24 cellular contexts compared by ENCODE assay signal in the genomic region with DNA sequence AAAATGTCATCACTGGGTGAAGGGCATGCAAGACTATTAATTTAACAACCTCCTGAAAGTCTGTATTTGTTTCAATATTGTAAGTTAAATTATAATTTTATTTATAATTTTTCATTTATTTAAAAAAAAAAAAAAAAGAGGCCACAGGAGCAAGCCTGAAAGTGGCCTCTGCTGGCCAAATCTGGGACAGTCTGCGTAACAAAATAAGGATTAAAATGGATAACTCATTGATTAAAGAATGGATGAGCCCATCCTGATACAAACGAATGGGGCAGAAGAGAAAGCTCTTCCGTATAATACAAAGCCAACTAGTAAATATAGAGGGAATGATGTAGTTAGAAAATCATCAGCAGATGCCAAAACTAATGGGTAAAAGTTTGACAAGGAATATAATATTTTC. TPM values are rescaled to one million over a fixed set of nuclear protein-coding genes. Genes with fewer than 3 reads are reported as not detected.
DNase-seq lines count a peak whose midpoint lies in the region; ATAC-seq and TF ChIP-seq lines count a peak whose summit lies in the region.
"Had no signal": no experiment of that assay in that cellular context is flagged by ENCODE, and none has a peak within 500 bp of the region (broad histone marks: within the 10 kb centered on the region; RNA-seq: fewer than 3 reads in every experiment).

No MANE protein-coding gene starts in this region.

- H3K27ac ChIP-seq in GM23248 = no peak overlapping the region
- H3K27ac ChIP-seq: RWPE1 had no signal

- no peaks in the 10 kb centered on the region for H3K4me1 ChIP-seq in GM23248 (ENCODE audit: insufficient read depth)
- H3K4me1 ChIP-seq: Caco-2 had no signal

- H3K36me3 ChIP-seq in GM23248 (ENCODE audit: low read depth) = peaks cover 47% of the 10 kb centered on the region

- no peaks in the 10 kb centered on the region for H3K79me2 ChIP-seq in GM23248 (ENCODE audit: insufficient read depth)

- H3F3A ChIP-seq in GM23248 (ENCODE audit: insufficient read depth) = no peaks in the 10 kb centered on the region

- no peak for ATAC-seq in HG03097 (IDR thresholded peaks at IDR 0.05; ENCODE audit: low FRiP score, unreplicated experiment)
- ATAC-seq: HCT116, Panc1 had no signal

- H3K4me2 ChIP-seq in GM23248 (ENCODE audit: unreplicated experiment) = no peak overlapping the region

- H3K4me3 Mint-ChIP-seq in chondrocyte (ENCODE audit: unreplicated experiment) (no peak overlapping the region), progenitor cell of endocrine pancreas (ENCODE audit: low read depth) (no peak overlapping the region)
- H3K4me3 Mint-ChIP-seq: CD4-positive, alpha-beta memory T cell had no signal

- no peak overlapping the region for H3K27ac Mint-ChIP-seq in chondrocyte (ENCODE audit: unreplicated experiment)
- peak overlapping the region; percentile 64 for H3K27ac Mint-ChIP-seq in progenitor cell of endocrine pancreas
- H3K27ac Mint-ChIP-seq: CD4-positive, alpha-beta memory T cell had no signal

- 93% methylated on average over 3 of the region's 3 CpGs for WGBS in GM23248 (ENCODE audit: low coverage in 1 of 2, low lambda C conversion rate in 2 of 2, missing lambda C conversion rate in 2 of 2), 2 experiments

- H3K4me1 Mint-ChIP-seq in chondrocyte (ENCODE audit: low read depth) (no peaks in the 10 kb centered on the region), progenitor cell of endocrine pancreas (ENCODE audit: low read depth) (no peaks in the 10 kb centered on the region)
- H3K4me1 Mint-ChIP-seq: CD4-positive, alpha-beta memory T cell had no signal

- no peak overlapping the region for H3K9ac ChIP-seq in GM23248

- in situ Hi-C loops in GM23248 (cut with MboI) = no loop called here

- no peaks in the 10 kb centered on the region for H3K27me3 ChIP-seq in GM23248 (replicated peaks; ENCODE audit: insufficient read depth)

- no peak overlapping the region for H2AFZ ChIP-seq in GM23248

- H3K9me3 ChIP-seq in GM23248 (ENCODE audit: low read depth) = no peaks in the 10 kb centered on the region

- H4K20me1 ChIP-seq in GM23248 (ENCODE audit: insufficient read depth) = no peaks in the 10 kb centered on the region

- no peaks in the 10 kb centered on the region for H3K9me2 ChIP-seq in GM23248 (ENCODE audit: insufficient read depth)

- H3K4me3 ChIP-seq in GM23248 = no peak overlapping the region
- H3K4me3 ChIP-seq in fibroblast of pulmonary artery (replicated peaks; ENCODE audit: low read depth, low read length) = no peak overlapping the region

- H3K27me3 Mint-ChIP-seq in chondrocyte (ENCODE audit: low read depth) (no peaks in the 10 kb centered on the region), progenitor cell of endocrine pancreas (no peaks in the 10 kb centered on the region)
- H3K27me3 Mint-ChIP-seq: CD4-positive, alpha-beta memory T cell had no signal

- H3K9me3 Mint-ChIP-seq in chondrocyte (ENCODE audit: low read depth) (peaks cover 10% of the 10 kb centered on the region), progenitor cell of endocrine pancreas (ENCODE audit: low read depth) (peaks cover 29% of the 10 kb centered on the region)

- TF ChIP-seq CTCF in chondrocyte (IDR thresholded peaks at IDR 0.05) (peak; percentile 40), fibroblast of pulmonary artery (IDR thresholded peaks at IDR 0.05; ENCODE audit: low read length, missing control alignments) (peak; percentile 5), progenitor cell of endocrine pancreas (IDR thresholded peaks at IDR 0.05; ENCODE audit: unreplicated experiment) (no peak)

- peaks cover 30% of the 10 kb centered on the region for H3K36me3 Mint-ChIP-seq in chondrocyte (ENCODE audit: low read depth)
- H3K36me3 Mint-ChIP-seq in progenitor cell of endocrine pancreas (ENCODE audit: insufficient read depth) = peaks cover 65% of the 10 kb centered on the region

- DNase-seq in GM23248 (peak; percentile 16), chondrocyte (ENCODE audit: low spot score) (no peak), fibroblast of pulmonary artery (ENCODE audit: low read depth) (no peak), progenitor cell of endocrine pancreas (ENCODE audit: low spot score, unreplicated experiment) (no peak), NCI-H2171 (lab: John Stamatoyannopoulos, UW) (no peak), anterior cingulate cortex (lab: John Stamatoyannopoulos, UW) (no peak), medulla oblongata (ENCODE audit: extremely low spot score) (no peak)
- DNase-seq: AML-193; C1 segment of cervical spinal cord; Caco-2; CD4-positive, alpha-beta memory T cell; GOT3; NCI-H1048; NCI-H1417; NCI-H1694; NCI-H2029 treated with DMSO at 0.1 percent for 48 hours; NCI-H226; NCI-H510A; NCI-H69; SHP77 had no signal

RNA-seq across cellular contexts. Expression of a gene that starts 36.2 kb away (rescaled TPM):
- 39.1 and 48.6 TPM in 2 replicates for total RNA-seq in GM23248 (2014; rRNA removed; shearing (Covaris generic))
- polyA plus RNA-seq in GM23248 (2016; fragmentation: Nextera tagmentation; extraction: Ambion mirVana) = 69.4 and 69.8 TPM in 2 replicates
- total RNA-seq in chondrocyte (33.0 to 46.8 TPM (median 35.7 TPM) in 3 replicates), progenitor cell of endocrine pancreas (54.4 and 56.9 TPM in 2 replicates)
